ENCODE assay signal across 1 cellular context in genomic region chr6:137218917-137219663, GRCh38.
TF ChIP-seq lines count a peak whose summit lies in the region.

IFNGR1 (minus strand) TSS chr6:137219385; CDS start chr6:137219327, 58 bp downstream.

TF ChIP-seq in HepG2, 621 proteins besides CTCF, POLR2A, EP300 and RAD21 (continued from another document and continues in another):
- TF ChIP-seq ZNF710 (CRISPR knock-in tag; IDR thresholded peaks at IDR 0.05; ENCODE audit: borderline replicate concordance) (peak; percentile 76; the same call in 1 of the 2 replicates), FOSL1 (CRISPR knock-in tag; IDR thresholded peaks at IDR 0.05; ENCODE audit: borderline replicate concordance) (peak; percentile 11; the same call in 1 of the 2 replicates), ZFP62 (CRISPR knock-in tag; IDR thresholded peaks at IDR 0.05) (0 out of 2 replicates have a peak, but pooled peaks have one; percentile 44), ZNF407 (CRISPR knock-in tag; IDR thresholded peaks at IDR 0.05; ENCODE audit: not compliant biosample characterization) (peak; percentile 97), ZNF430 (CRISPR knock-in tag; IDR thresholded peaks at IDR 0.05) (peak; percentile 90), NFKBIZ (CRISPR knock-in tag; IDR thresholded peaks at IDR 0.05) (peak; percentile 32; the same call in 1 of the 2 replicates), RELA (CRISPR knock-in tag; IDR thresholded peaks at IDR 0.05) (no peak), BORCS8-MEF2B (CRISPR knock-in tag; IDR thresholded peaks at IDR 0.05) (peak; percentile 87; the same call in 1 of the 2 replicates), GRHL1 (CRISPR knock-in tag; conservative IDR thresholded peaks at IDR 0.05) (no peak), ATF6 (CRISPR knock-in tag; conservative IDR thresholded peaks at IDR 0.05) (no peak), ERF (CRISPR knock-in tag; IDR thresholded peaks at IDR 0.05) (peak; percentile 84; the same call in 1 of the 2 replicates), ZNF318 (CRISPR knock-in tag; IDR thresholded peaks at IDR 0.05) (no peak), DBP (CRISPR knock-in tag; IDR thresholded peaks at IDR 0.05; ENCODE audit: not compliant biosample characterization) (peak; percentile 88), PRDM10 (CRISPR knock-in tag; IDR thresholded peaks at IDR 0.05; ENCODE audit: low read depth) (peak; percentile 81)
